14 cellular contexts compared by ENCODE assay signal in the genomic region with DNA sequence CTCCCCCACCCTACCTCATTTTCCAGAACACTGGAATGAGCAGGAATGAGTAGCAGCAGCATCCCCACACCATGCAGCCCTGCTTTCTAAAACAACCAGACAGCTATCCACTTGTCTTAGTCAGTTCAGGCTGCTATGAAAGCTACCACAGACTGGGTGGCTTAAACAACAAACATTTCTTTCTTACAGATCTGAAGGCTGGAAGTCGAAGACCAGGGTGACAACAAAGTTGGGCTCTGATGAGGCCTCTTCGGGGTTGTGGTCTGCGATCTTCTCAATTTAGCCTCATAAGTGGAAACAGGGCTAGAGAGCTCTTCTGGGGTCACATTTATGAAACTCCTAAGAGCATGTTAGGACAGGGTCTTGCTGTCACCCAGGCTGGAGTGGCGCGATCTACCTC. TPM values are rescaled to one million over a fixed set of nuclear protein-coding genes. Genes with fewer than 3 reads are reported as not detected.
"Had no signal": no experiment of that assay in that cellular context is flagged by ENCODE, and none has a peak within 500 bp of the region (broad histone marks: within the 10 kb centered on the region; RNA-seq: fewer than 3 reads in every experiment).

No MANE protein-coding gene starts in this region.

- DNase-seq: activated CD4-positive, alpha-beta T cell treated with anti-CD3 and anti-CD28 coated beads for 48 hours; activated CD8-positive, alpha-beta T cell treated with anti-CD3 and anti-CD28 coated beads, Interleukin-2, amount 10 ng/mL, durations not matched to agents 7 days and 5 days; activated naive CD4-positive, alpha-beta T cell treated with anti-CD3 and anti-CD28 coated beads for 36 hours; central memory CD4-positive, alpha-beta T cell; effector memory CD8-positive, alpha-beta T cell; glutamatergic neuron; immature natural killer cell; left cardiac atrium; nephron progenitor cell; upper lobe of right lung had no signal

- H3K27ac ChIP-seq: epithelial cell of prostate, upper lobe of right lung had no signal

- H3K9me3 ChIP-seq: upper lobe of right lung had no signal

- H3K4me3 ChIP-seq: upper lobe of right lung had no signal

- H3K27me3 ChIP-seq: upper lobe of right lung had no signal

- ATAC-seq: activated CD8-positive, alpha-beta T cell treated with anti-CD3 and anti-CD28 coated beads, Interleukin-2, amount 10 ng/mL, durations not matched to agents 7 days and 5 days; effector memory CD8-positive, alpha-beta T cell; left cardiac atrium; SK-N-SH treated with all-trans-retinoic acid at 6 μM for 48 hours; stimulated activated effector memory CD8-positive, alpha-beta T cell treated with anti-CD3 and anti-CD28 coated beads, Interleukin-12 subunit alpha, Interleukin-12 subunit beta, amount 100 ng/mL, for 72 hours; upper lobe of right lung had no signal

- H3K36me3 ChIP-seq: upper lobe of right lung had no signal

RNA-seq across cellular contexts. Expression of gene LPAR1, which starts 38.9 kb away (rescaled TPM):
- total RNA-seq: activated CD8-positive, alpha-beta T cell treated with anti-CD3 and anti-CD28 coated beads, Interleukin-2, amount 10 ng/mL, durations not matched to agents 7 days and 5 days; activated naive CD4-positive, alpha-beta T cell treated with anti-CD3 and anti-CD28 coated beads for 36 hours; lung microvascular endothelial cell had no signal
